8 cellular contexts compared by ENCODE assay signal in genomic region chr22:20267441-20268288, GRCh38. TPM values are rescaled to one million over a fixed set of nuclear protein-coding genes. Genes with fewer than 3 reads are reported as not detected.
A peak's percentile ranks its signal among the peaks of the same experiment; 100 is the strongest.
DNase-seq lines count a peak whose midpoint lies in the region; ATAC-seq and TF ChIP-seq lines count a peak whose summit lies in the region.

No MANE protein-coding gene starts in this region.

- no peaks in the 10 kb centered on the region for H3K36me3 ChIP-seq in CD8-positive, alpha-beta memory T cell (ENCODE audit: insufficient read depth, low read length)
- H3K36me3 ChIP-seq in MM.1S (replicated peaks; ENCODE audit: insufficient read depth, low read length) (no peaks in the 10 kb centered on the region), osteoblast (ENCODE audit: insufficient read depth, low read length) (no peaks in the 10 kb centered on the region)

- H2AFZ ChIP-seq in MM.1S (ENCODE audit: low read length) (no peak overlapping the region), osteoblast (ENCODE audit: low read length) (no peak overlapping the region)

- no peak for TF ChIP-seq CTCF in MM.1S (IDR thresholded peaks at IDR 0.05; ENCODE audit: low read length)
- peak; percentile 5 for TF ChIP-seq CTCF in endothelial cell (IDR thresholded peaks at IDR 0.05; ENCODE audit: unreplicated experiment)
- TF ChIP-seq CTCF in osteoblast (IDR thresholded peaks at IDR 0.05; ENCODE audit: extremely low read depth, low read depth, low read length), result no peak

- H3K27me3 ChIP-seq in CD8-positive, alpha-beta memory T cell (ENCODE audit: insufficient read depth, low read length, poor library complexity, severe bottlenecking), result no peaks in the 10 kb centered on the region
- H3K27me3 ChIP-seq in MM.1S (replicated peaks; ENCODE audit: insufficient read depth, low read length) (peaks cover 38% of the 10 kb centered on the region), osteoblast (ENCODE audit: insufficient read depth, low read length) (peaks cover 6% of the 10 kb centered on the region)

- no peak overlapping the region for H3K9ac ChIP-seq in MM.1S (ENCODE audit: low read length)

- peaks cover 10% of the 10 kb centered on the region for H3K4me1 ChIP-seq in CD8-positive, alpha-beta memory T cell (ENCODE audit: insufficient read depth, low read length)
- no peaks in the 10 kb centered on the region for H3K4me1 ChIP-seq in MM.1S (ENCODE audit: low read length)
- no peaks in the 10 kb centered on the region for H3K4me1 ChIP-seq in osteoblast (ENCODE audit: insufficient read depth, low read length)

- no peaks in the 10 kb centered on the region for H3F3A ChIP-seq in MM.1S (ENCODE audit: insufficient read depth, low read length)

- CTCF ChIA-PET in CD8-positive, alpha-beta memory T cell (lab: Charles Lee), result no interaction called here

- H3K9me2 ChIP-seq in MM.1S (replicated peaks; ENCODE audit: insufficient read depth, low read length), result no peaks in the 10 kb centered on the region

- H3K4me2 ChIP-seq in MM.1S (ENCODE audit: low read depth, low read length), result peak overlapping the region; percentile 45; the same call in 1 of the 2 replicates
- peak overlapping the region; percentile 43 for H3K4me2 ChIP-seq in osteoblast (ENCODE audit: insufficient read depth, low read length)

- no peaks in the 10 kb centered on the region for H3K79me2 ChIP-seq in MM.1S (ENCODE audit: low read length)
- H3K79me2 ChIP-seq in osteoblast (ENCODE audit: insufficient read depth, low read length), result no peaks in the 10 kb centered on the region

- H3K9me3 ChIP-seq in CD8-positive, alpha-beta memory T cell (ENCODE audit: low read length), result no peaks in the 10 kb centered on the region
- no peaks in the 10 kb centered on the region for H3K9me3 ChIP-seq in MM.1S (replicated peaks; ENCODE audit: insufficient read depth, low read length)
- H3K9me3 ChIP-seq in osteoblast (ENCODE audit: low read depth, low read length), result no peaks in the 10 kb centered on the region

- DNase-seq in CD8-positive, alpha-beta memory T cell, result no peak
- DNase-seq in MM.1S, result no peak
- DNase-seq in endothelial cell (ENCODE audit: low spot score), result peak; percentile 27
- no peak for DNase-seq in osteoblast (ENCODE audit: insufficient read length, low spot score, missing footprints)
- DNase-seq in GF-D8 (lab: John Stamatoyannopoulos, UW), result no peak
- DNase-seq in HK-2 (ENCODE audit: unreplicated experiment), result no peak
- DNase-seq in NCI-H2196 treated with DMSO at 0.1 percent for 48 hours (lab: John Stamatoyannopoulos, UW; ENCODE audit: unreplicated experiment), result no peak

- POLR2A ChIA-PET in CD8-positive, alpha-beta memory T cell (lab: Charles Lee), result no interaction called here

- H3K36me3 Mint-ChIP-seq in CD8-positive, alpha-beta memory T cell, result no peaks in the 10 kb centered on the region
- no peaks in the 10 kb centered on the region for H3K36me3 Mint-ChIP-seq in endothelial cell (ENCODE audit: low read depth, unreplicated experiment)

- no peaks in the 10 kb centered on the region for H4K20me1 ChIP-seq in MM.1S (ENCODE audit: insufficient read depth, low read length)
- no peaks in the 10 kb centered on the region for H4K20me1 ChIP-seq in osteoblast (ENCODE audit: insufficient read depth, low read length)

- peak overlapping the region in 6 of 7 donors; percentile 37 to 82 (median 70) for H3K4me3 Mint-ChIP-seq in CD8-positive, alpha-beta memory T cell
- no peak overlapping the region for H3K4me3 Mint-ChIP-seq in endothelial cell (ENCODE audit: unreplicated experiment)

- no peak overlapping the region for H3K27ac ChIP-seq in CD8-positive, alpha-beta memory T cell (ENCODE audit: low read depth, low read length)
- no peak overlapping the region for H3K27ac ChIP-seq in MM.1S (ENCODE audit: low read length)
- no peak overlapping the region for H3K27ac ChIP-seq in osteoblast (ENCODE audit: low read depth, low read length)

- H3K4me1 Mint-ChIP-seq in CD8-positive, alpha-beta memory T cell, result peaks cover 5 to 18% (median 6%) of the 10 kb centered on the region in 3 donors
- H3K4me1 Mint-ChIP-seq in endothelial cell (ENCODE audit: unreplicated experiment), result peaks cover 3% of the 10 kb centered on the region

- H3K4me3 ChIP-seq in CD8-positive, alpha-beta memory T cell (ENCODE audit: low read length), result no peak overlapping the region
- no peak overlapping the region for H3K4me3 ChIP-seq in MM.1S (ENCODE audit: low read length)
- H3K4me3 ChIP-seq in osteoblast (ENCODE audit: insufficient read depth, low read length), result no peak overlapping the region

- no peaks in the 10 kb centered on the region for H3K9me3 Mint-ChIP-seq in CD8-positive, alpha-beta memory T cell
- no peaks in the 10 kb centered on the region for H3K9me3 Mint-ChIP-seq in endothelial cell (ENCODE audit: unreplicated experiment)

- no peak overlapping the region for H3K27ac Mint-ChIP-seq in CD8-positive, alpha-beta memory T cell
- no peak overlapping the region for H3K27ac Mint-ChIP-seq in endothelial cell (ENCODE audit: unreplicated experiment)

- no peak for ATAC-seq in HG02763 (IDR thresholded peaks at IDR 0.05; ENCODE audit: unreplicated experiment)

- H3K27me3 Mint-ChIP-seq in CD8-positive, alpha-beta memory T cell, result peaks cover 0 to 3% of the 10 kb centered on the region in 2 donors
- H3K27me3 Mint-ChIP-seq in endothelial cell (ENCODE audit: unreplicated experiment), result peaks cover 17% of the 10 kb centered on the region

RNA-seq across cellular contexts. Expression of gene RTN4R, which starts 0.5 kb away (rescaled TPM):
- total RNA-seq in CD8-positive, alpha-beta memory T cell, result 1 to 10 TPM; 1.8 to 2.7 TPM
- polyA plus RNA-seq in CD8-positive, alpha-beta memory T cell, result 6.0 TPM
- total RNA-seq in endothelial cell (ENCODE audit: unreplicated experiment), result 19.0 TPM
- under 0.01 and 0.29 TPM in 2 replicates for total RNA-seq in osteoblast

RNA-seq across cellular contexts. Expression of gene DGCR6L, which starts 52.2 kb away (rescaled TPM):
- 10 to 100 TPM; 46.8 to 48.4 TPM for total RNA-seq in CD8-positive, alpha-beta memory T cell
- 150 TPM for polyA plus RNA-seq in CD8-positive, alpha-beta memory T cell
- total RNA-seq in endothelial cell (ENCODE audit: unreplicated experiment) (54.2 TPM), osteoblast (58.9 and 60.8 TPM in 2 replicates)
